ENCODE assay signal across 25 cellular contexts in genomic region chr11:59218893-59219292, GRCh38. TPM values are rescaled to one million over a fixed set of nuclear protein-coding genes. Genes with fewer than 3 reads are reported as not detected.
"Had no signal": no experiment of that assay in that cellular context is flagged by ENCODE, and none has a peak within 500 bp of the region (broad histone marks: within the 10 kb centered on the region; RNA-seq: fewer than 3 reads in every experiment).

No MANE protein-coding gene starts in this region.

- H3K36me3 Mint-ChIP-seq: activated CD4-positive, alpha-beta memory T cell treated with anti-CD3 and anti-CD28 coated beads for 36 hours; brain; type B pancreatic cell; WTC11 had no signal

- H3K27me3 ChIP-seq: heart right ventricle had no signal

- H2AFZ ChIP-seq: parathyroid adenoma had no signal

- H3K4me3 ChIP-seq: heart right ventricle, thoracic aorta had no signal

- H3K9ac ChIP-seq: parathyroid adenoma had no signal

- H3K27ac Mint-ChIP-seq: activated CD4-positive, alpha-beta memory T cell treated with anti-CD3 and anti-CD28 coated beads for 36 hours; brain; nephron; T-helper 1 cell treated with Interleukin-12 subunit alpha and Interleukin-12 subunit beta and Interleukin-4 antibody, amounts not matched to agents 30 μg/mL and 1 μg/mL, for 36 hours; type B pancreatic cell; WTC11 had no signal

- H3K79me2 ChIP-seq: parathyroid adenoma had no signal

- H3K9me3 Mint-ChIP-seq: activated CD4-positive, alpha-beta memory T cell treated with anti-CD3 and anti-CD28 coated beads for 36 hours; brain; nephron; T-helper 1 cell treated with Interleukin-12 subunit alpha and Interleukin-12 subunit beta and Interleukin-4 antibody, amounts not matched to agents 30 μg/mL and 1 μg/mL, for 36 hours; type B pancreatic cell; WTC11 had no signal

- H3K4me1 Mint-ChIP-seq: brain, nephron, WTC11 had no signal

- DNase-seq: activated CD4-positive, alpha-beta memory T cell treated with anti-CD3 and anti-CD28 coated beads for 36 hours; activated CD4-positive, alpha-beta T cell treated with anti-CD3 and anti-CD28 coated beads for 48 hours; activated gamma-delta T cell; activated naive CD4-positive, alpha-beta T cell treated with anti-CD3 and anti-CD28 coated beads, Interleukin-2, amount 50 U/mL, for 16 hours; aorta; dermis blood vessel endothelial cell; effector CD8-positive, alpha-beta T cell; erythroblast; foreskin fibroblast; heart right ventricle; islet precursor cell; left cardiac atrium; nucleus accumbens; right cardiac atrium; stimulated activated CD4-positive, alpha-beta T cell treated with anti-CD3 and anti-CD28 coated beads, Interleukin-12 subunit alpha, Interleukin-12 subunit beta, amount 100 ng/mL, for 4 hours; T1000 had no signal

- H3K27me3 Mint-ChIP-seq: activated CD4-positive, alpha-beta memory T cell treated with anti-CD3 and anti-CD28 coated beads for 36 hours; brain had no signal

- H3K27ac ChIP-seq: thoracic aorta had no signal

- H3K9me3 ChIP-seq: heart right ventricle, thoracic aorta had no signal

- H3K4me3 Mint-ChIP-seq: activated CD4-positive, alpha-beta memory T cell treated with anti-CD3 and anti-CD28 coated beads for 36 hours; brain; nephron; T-helper 1 cell treated with Interleukin-12 subunit alpha and Interleukin-12 subunit beta and Interleukin-4 antibody, amounts not matched to agents 30 μg/mL and 1 μg/mL, for 36 hours; type B pancreatic cell; WTC11 had no signal

- H3K4me1 ChIP-seq: parathyroid adenoma had no signal

- H3K36me3 ChIP-seq: heart right ventricle, thoracic aorta had no signal

- ATAC-seq: heart right ventricle, left cardiac atrium, right cardiac atrium, WTC11 had no signal

RNA-seq across cellular contexts. Expression of gene MPEG1, which starts 6.2 kb away (rescaled TPM):
- total RNA-seq: activated CD4-positive, alpha-beta memory T cell treated with anti-CD3 and anti-CD28 coated beads for 36 hours; dermis blood vessel endothelial cell; fibroblast of lung; pulmonary artery endothelial cell had no signal
- polyA plus RNA-seq: fibroblast of lung had no signal
